9 cellular contexts compared by ENCODE assay signal in the genomic region with DNA sequence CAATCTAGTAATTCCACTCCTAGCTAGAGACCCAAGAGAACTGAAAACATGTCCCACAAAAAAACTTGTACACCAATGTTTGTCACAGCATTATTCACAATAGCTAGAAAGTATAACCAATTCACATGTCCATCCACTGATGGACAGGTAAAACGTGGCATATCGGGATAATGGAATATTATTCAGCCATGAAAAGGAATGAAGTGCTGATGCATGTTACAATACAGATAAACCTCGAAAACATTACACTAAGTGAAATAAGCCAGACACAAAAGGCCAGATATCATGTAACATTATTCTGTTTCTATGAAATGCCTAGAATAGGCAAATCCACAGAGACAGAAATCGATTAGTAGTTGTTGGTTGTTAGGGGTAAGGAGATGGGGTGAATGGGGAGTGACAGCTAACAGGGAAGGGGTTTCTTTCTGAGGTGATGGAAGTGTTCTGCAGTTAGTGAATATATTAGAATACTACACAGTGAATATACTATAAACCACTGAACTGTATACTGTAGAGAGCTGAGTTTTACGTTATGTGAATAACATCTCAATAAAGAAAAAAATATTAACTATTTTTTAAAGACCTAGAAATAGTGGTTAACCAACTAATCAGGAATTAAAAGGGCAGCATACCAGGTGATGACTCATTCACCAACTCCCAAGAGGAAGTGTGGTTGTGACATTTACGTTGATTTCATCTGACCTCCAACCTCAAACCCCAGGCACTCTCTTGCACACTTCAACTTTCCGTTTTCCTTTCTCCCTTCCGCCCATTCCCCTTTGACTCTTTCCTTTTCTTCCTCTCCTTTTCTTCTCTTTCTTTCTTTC. TPM values are rescaled to one million over a fixed set of nuclear protein-coding genes. Genes with fewer than 3 reads are reported as not detected.
DNase-seq lines count a peak whose midpoint lies in the region; ATAC-seq and TF ChIP-seq lines count a peak whose summit lies in the region.
"Had no signal": no experiment of that assay in that cellular context is flagged by ENCODE, and none has a peak within 500 bp of the region (broad histone marks: within the 10 kb centered on the region; RNA-seq: fewer than 3 reads in every experiment).

No MANE protein-coding gene starts in this region.

- ATAC-seq in GM18511 (IDR thresholded peaks at IDR 0.05; ENCODE audit: unreplicated experiment) (peak; percentile 71), HG02798 (IDR thresholded peaks at IDR 0.05; ENCODE audit: poor library complexity, unreplicated experiment) (peak; percentile 59)

- H3K27ac ChIP-seq in testis (no peak overlapping the region), SJCRH30 (no peak overlapping the region)
- H3K27ac ChIP-seq: SJSA1 had no signal

- H3K9me3 ChIP-seq in testis: no peaks in the 10 kb centered on the region
- no peaks in the 10 kb centered on the region for H3K9me3 ChIP-seq in SJCRH30 (replicated peaks)
- H3K9me3 ChIP-seq: SJSA1 had no signal

- 81 to 86% methylated on average over 8 of the region's 8 CpGs for WGBS in testis, 2 donors

- H3K36me3 ChIP-seq in testis (ENCODE audit: low read depth, missing control alignments): no peaks in the 10 kb centered on the region
- H3K36me3 ChIP-seq in SJCRH30: no peaks in the 10 kb centered on the region
- H3K36me3 ChIP-seq: SJSA1 had no signal

- H3K4me1 Mint-ChIP-seq in T-helper 1 cell treated with Interleukin-12 subunit alpha and Interleukin-12 subunit beta and Interleukin-4 antibody, amounts not matched to agents 30 μg/mL and 1 μg/mL, for 36 hours (ENCODE audit: low read depth): peaks cover 10% of the 10 kb centered on the region

- peak overlapping the region; percentile 47 for H3K4me3 Mint-ChIP-seq in T-helper 1 cell treated with Interleukin-12 subunit alpha and Interleukin-12 subunit beta and Interleukin-4 antibody, amounts not matched to agents 30 μg/mL and 1 μg/mL, for 36 hours

- no peak overlapping the region for H3K27ac Mint-ChIP-seq in T-helper 1 cell treated with Interleukin-12 subunit alpha and Interleukin-12 subunit beta and Interleukin-4 antibody, amounts not matched to agents 30 μg/mL and 1 μg/mL, for 36 hours

- peaks cover 7% of the 10 kb centered on the region for H3K9me3 Mint-ChIP-seq in T-helper 1 cell treated with Interleukin-12 subunit alpha and Interleukin-12 subunit beta and Interleukin-4 antibody, amounts not matched to agents 30 μg/mL and 1 μg/mL, for 36 hours

- H3K4me3 ChIP-seq in testis (no peak overlapping the region), SJCRH30 (no peak overlapping the region)
- H3K4me3 ChIP-seq: SJSA1 had no signal

- intact Hi-C loops in testis (cut with DNase I; ENCODE audit: low total_unique reads): no loop called here

- H3K4me1 ChIP-seq in testis (no peaks in the 10 kb centered on the region), SJCRH30 (no peaks in the 10 kb centered on the region)

- DNase-seq in medulla oblongata (ENCODE audit: extremely low spot score): peak; percentile 75
- no peak for DNase-seq in T-helper 9 cell
- DNase-seq in testis: no peak
- DNase-seq in cortex of kidney (lab: John Stamatoyannopoulos, UW): no peak
- DNase-seq in SJCRH30: no peak

- TF ChIP-seq POLR2A in testis (IDR thresholded peaks at IDR 0.05): no peak

- H3K27me3 Mint-ChIP-seq in T-helper 1 cell treated with Interleukin-12 subunit alpha and Interleukin-12 subunit beta and Interleukin-4 antibody, amounts not matched to agents 30 μg/mL and 1 μg/mL, for 36 hours (ENCODE audit: low read depth): peaks cover 41% of the 10 kb centered on the region

- no peaks in the 10 kb centered on the region for H3K36me3 Mint-ChIP-seq in T-helper 1 cell treated with Interleukin-12 subunit alpha and Interleukin-12 subunit beta and Interleukin-4 antibody, amounts not matched to agents 30 μg/mL and 1 μg/mL, for 36 hours (ENCODE audit: low read depth)

- H3K27me3 ChIP-seq in testis: no peaks in the 10 kb centered on the region
- H3K27me3 ChIP-seq in SJCRH30: no peaks in the 10 kb centered on the region
- H3K27me3 ChIP-seq: SJSA1 had no signal

- no peak for TF ChIP-seq CTCF in testis (IDR thresholded peaks at IDR 0.05)

RNA-seq across cellular contexts. Expression of a gene that starts 48.6 kb away (rescaled TPM):
- 100 to 1,000 TPM; 152 to 184 TPM for total RNA-seq in testis
- polyA plus RNA-seq in testis (ENCODE audit: insufficient read depth, low read depth, low replicate concordance): 70.2 TPM
- total RNA-seq in SJCRH30 (2014; rRNA removed; shearing (Covaris generic)): 0.66 and 0.91 TPM in 2 replicates

Comparison
In these comparisons a context has a peak if more than half of its experiments do, and no peak if none do; other contexts are left out.
1. RNA of a gene that starts 48.6 kb away (total RNA-seq): 152 to 184 TPM in testis; 0.66 to 0.91 TPM in SJCRH30; every median in the first group is over 10 times any median in the second.